1 cellular context compared by ENCODE assay signal in genomic region chr16:57123216-57123968, GRCh38.
A peak's percentile ranks its signal among the peaks of the same experiment; 100 is the strongest.
TF ChIP-seq lines count a peak whose summit lies in the region.

No MANE protein-coding gene starts in this region.

TF ChIP-seq in K562, 482 proteins besides CTCF, POLR2A, EP300 and RAD21 (continued from another document):
- TF ChIP-seq ZNF184 (CRISPR knock-in tag; IDR thresholded peaks at IDR 0.05) (no peak), TGIF2 (CRISPR knock-in tag; IDR thresholded peaks at IDR 0.05) (no peak), NR4A1 (CRISPR knock-in tag; IDR thresholded peaks at IDR 0.05) (no peak), NR4A1 (tag; IDR thresholded peaks at IDR 0.05) (no peak), ZNF263 (CRISPR knock-in tag; IDR thresholded peaks at IDR 0.05; ENCODE audit: borderline replicate concordance) (peak; percentile 90), JUN (IDR thresholded peaks at IDR 0.05; ENCODE audit: borderline replicate concordance, low read depth, low read length) (peak; percentile 55; the same call in 1 of the 2 replicates), JUN (CRISPR knock-in tag; IDR thresholded peaks at IDR 0.05; ENCODE audit: borderline replicate concordance) (no peak), CBFA2T3 (IDR thresholded peaks at IDR 0.05) (0 out of 2 replicates have a peak, but pooled peaks have one; percentile 15), KHSRP (IDR thresholded peaks at IDR 0.05) (no peak), ATF3 (IDR thresholded peaks at IDR 0.05) (peak; percentile 54; the same call in 1 of the 2 replicates), ATF3 (CRISPR knock-in tag; conservative IDR thresholded peaks at IDR 0.05) (no peak), KDM1A (IDR thresholded peaks at IDR 0.05) (peak; percentile 38 to 50; a peak in 2 of 4 replicates), SLC30A9 (CRISPR knock-in tag; IDR thresholded peaks at IDR 0.05) (no peak), UBTF (IDR thresholded peaks at IDR 0.05; ENCODE audit: borderline replicate concordance in 1 of 2, low read depth in 2 of 2, low read length in 2 of 2) (no peak), HMGXB4 (CRISPR knock-in tag; IDR thresholded peaks at IDR 0.05) (no peak), ZNF12 (CRISPR knock-in tag; IDR thresholded peaks at IDR 0.05) (no peak), KLF10 (CRISPR knock-in tag; IDR thresholded peaks at IDR 0.05) (no peak), CUX1 (CRISPR knock-in tag; IDR thresholded peaks at IDR 0.05) (no peak), HMBOX1 (IDR thresholded peaks at IDR 0.05) (peak; percentile 37; the same call in 1 of the 2 replicates), ZFP91 (CRISPR knock-in tag; IDR thresholded peaks at IDR 0.05) (no peak), HNRNPUL1 (IDR thresholded peaks at IDR 0.05; ENCODE audit: low read length) (no peak), HNRNPLL (IDR thresholded peaks at IDR 0.05; ENCODE audit: low read depth, low read length, poor library complexity, severe bottlenecking) (no peak), CREB3 (tag; conservative IDR thresholded peaks at IDR 0.05; ENCODE audit: low read depth) (no peak), SMAD2 (IDR thresholded peaks at IDR 0.05; ENCODE audit: low read depth, low read length) (no peak), VEZF1 (CRISPR knock-in tag; IDR thresholded peaks at IDR 0.05) (peak; percentile 27; the same call in 1 of the 2 replicates), PRMT5 (CRISPR knock-in tag; IDR thresholded peaks at IDR 0.05) (no peak), HDAC2 (IDR thresholded peaks at IDR 0.05) (0 out of 2 replicates have a peak, but pooled peaks have one; percentile 17), MBD1 (CRISPR knock-in tag; IDR thresholded peaks at IDR 0.05) (no peak), ZBTB1 (CRISPR knock-in tag; IDR thresholded peaks at IDR 0.05; ENCODE audit: borderline replicate concordance, low read depth) (no peak)
